10 cellular contexts compared by ENCODE assay signal in genomic region chr4:120613778-120614177, GRCh38.
"Had no signal": no experiment of that assay in that cellular context is flagged by ENCODE, and none has a peak within 500 bp of the region (broad histone marks: within the 10 kb centered on the region; RNA-seq: fewer than 3 reads in every experiment).

No MANE protein-coding gene starts in this region.

- H2AFZ ChIP-seq: GM23248 had no signal

- H3K27me3 Mint-ChIP-seq: IgD-negative memory B cell had no signal

- H3K4me1 Mint-ChIP-seq: IgD-negative memory B cell had no signal

- H3K27ac ChIP-seq: GM23248, HL-60 had no signal

- H3K4me1 ChIP-seq: HAP-1 had no signal

- H3K9me3 ChIP-seq: HAP-1 had no signal

- H3K36me3 ChIP-seq: HAP-1 had no signal

- DNase-seq: GM23248, H7, HFFc6, Kasumi-1, KG1 had no signal

- H3K4me3 Mint-ChIP-seq: HFFc6, IgD-negative memory B cell had no signal

- H3K36me3 Mint-ChIP-seq: IgD-negative memory B cell had no signal

- H3K9ac ChIP-seq: GM23248 had no signal

- FAIRE-seq: H1 had no signal

- H3K4me3 ChIP-seq: GM23248, HAP-1 had no signal

- ATAC-seq: HCT116 had no signal

- H3K27ac Mint-ChIP-seq: HFFc6, IgD-negative memory B cell had no signal
